In genomic region chr19:58386576-58387337, GRCh38 we compare ENCODE assay signal across 1 cellular context.
A peak's percentile ranks its signal among the peaks of the same experiment; 100 is the strongest.
TF ChIP-seq lines count a peak whose summit lies in the region.

Gene RPS5, plus strand, starts transcription at chr19:58387269. Its CDS starts 869 bp downstream, at chr19:58388138.

TF ChIP-seq in K562, 482 proteins besides CTCF, POLR2A, EP300 and RAD21 (continued from another document and continues in another):
- TF ChIP-seq BRCA1 (IDR thresholded peaks at IDR 0.05) = no peak
- TF ChIP-seq BRCA1 (CRISPR knock-in tag; IDR thresholded peaks at IDR 0.05) = no peak
- peak; percentile 24; the same call in 1 of the 2 replicates for TF ChIP-seq CREB3L1 (IDR thresholded peaks at IDR 0.05; ENCODE audit: borderline replicate concordance, low read depth)
- no peak for TF ChIP-seq BRF1 (IDR thresholded peaks at IDR 0.05; ENCODE audit: borderline replicate concordance, extremely low read depth, insufficient read length)
- no peak for TF ChIP-seq HEY1 (CRISPR knock-in tag; IDR thresholded peaks at IDR 0.05; ENCODE audit: borderline replicate concordance)
- TF ChIP-seq ZBTB43 (CRISPR knock-in tag; IDR thresholded peaks at IDR 0.05) = no peak
- no peak for TF ChIP-seq SFPQ (IDR thresholded peaks at IDR 0.05; ENCODE audit: low read depth, low read length)
- no peak for TF ChIP-seq ZNF507 (tag; conservative IDR thresholded peaks at IDR 0.05)
- peak; percentile 52; the same call in 1 of the 2 replicates for TF ChIP-seq ZNF431 (CRISPR knock-in tag; IDR thresholded peaks at IDR 0.05)
- peak in 1 of 2 experiments; percentile 96; a peak in 2 of 4 replicates for TF ChIP-seq HDAC1 (IDR thresholded peaks at IDR 0.05)
- TF ChIP-seq NCOA2 (IDR thresholded peaks at IDR 0.05; ENCODE audit: partially characterized antibody in 2 of 2) = no peak
- TF ChIP-seq MAFF (IDR thresholded peaks at IDR 0.05; ENCODE audit: low read length) = no peak
- no peak for TF ChIP-seq UBTF (IDR thresholded peaks at IDR 0.05; ENCODE audit: borderline replicate concordance in 1 of 2, low read depth in 2 of 2, low read length in 2 of 2)
- TF ChIP-seq SIN3B (IDR thresholded peaks at IDR 0.05; ENCODE audit: low read depth) = 0 out of 2 replicates have a peak, but pooled peaks have one; percentile 64
- peak; percentile 85 for TF ChIP-seq HES1 (IDR thresholded peaks at IDR 0.05; ENCODE audit: low read depth)
- TF ChIP-seq CBX1 (IDR thresholded peaks at IDR 0.05; ENCODE audit: low read depth) = peak; percentile 60; the same call in 1 of the 2 replicates
- peak; percentile 90 for TF ChIP-seq CREB1 (IDR thresholded peaks at IDR 0.05)
- TF ChIP-seq CREB1 (CRISPR knock-in tag; IDR thresholded peaks at IDR 0.05) = peak; percentile 84
- TF ChIP-seq SAFB (IDR thresholded peaks at IDR 0.05; ENCODE audit: borderline replicate concordance, low read depth, low read length) = 0 out of 2 replicates have a peak, but pooled peaks have one; percentile 13
- peak; percentile 99 for TF ChIP-seq NR2C1 (IDR thresholded peaks at IDR 0.05)
- peak; percentile 100 for TF ChIP-seq NR2C1 (tag; IDR thresholded peaks at IDR 0.05)
- TF ChIP-seq ZNF3 (CRISPR knock-in tag; IDR thresholded peaks at IDR 0.05) = no peak
- peak; percentile 96 to 97 for TF ChIP-seq NRF1 (conservative IDR thresholded peaks at IDR 0.05 in 1 of 2, IDR thresholded peaks at IDR 0.05 in 1 of 2)
- TF ChIP-seq ZBTB40 (IDR thresholded peaks at IDR 0.05) = peak; percentile 97
- TF ChIP-seq ZBTB40 (CRISPR knock-in tag; IDR thresholded peaks at IDR 0.05) = peak; percentile 56; the same call in 1 of the 2 replicates
- 0 out of 2 replicates have a peak, but pooled peaks have one; percentile 41 for TF ChIP-seq ZNF655 (CRISPR knock-in tag; IDR thresholded peaks at IDR 0.05)
- 0 out of 2 replicates have a peak, but pooled peaks have one; percentile 50 for TF ChIP-seq NR1H2 (CRISPR knock-in tag; IDR thresholded peaks at IDR 0.05)
- TF ChIP-seq TRIM28 (IDR thresholded peaks at IDR 0.05) = no peak
